Comparison of ENCODE assay signal across 25 cellular contexts in genomic region chr11:80990885-80991284, GRCh38.
"Had no signal": no experiment of that assay in that cellular context is flagged by ENCODE, and none has a peak within 500 bp of the region (broad histone marks: within the 10 kb centered on the region; RNA-seq: fewer than 3 reads in every experiment).

No MANE protein-coding gene starts in this region.

- H3K4me1 ChIP-seq: colonic mucosa, esophagus squamous epithelium, gastrocnemius medialis, heart right ventricle, left lung, lower lobe of right lung had no signal

- H3K4me3 ChIP-seq: colonic mucosa, esophagus squamous epithelium, gastrocnemius medialis, heart right ventricle, left lung, lower lobe of right lung had no signal

- H3K27me3 ChIP-seq: colonic mucosa, esophagus squamous epithelium, gastrocnemius medialis, heart right ventricle, left lung had no signal

- H3K36me3 ChIP-seq: colonic mucosa, esophagus squamous epithelium, gastrocnemius medialis, heart right ventricle, left lung, lower lobe of right lung had no signal

- DNase-seq: colonic mucosa; cortex of kidney; effector CD8-positive, alpha-beta T cell; effector memory CD8-positive, alpha-beta T cell; endodermal cell; erythroblast; esophagus squamous epithelium; foreskin fibroblast; foreskin melanocyte; gastrocnemius medialis; glutamatergic neuron; head of caudate nucleus; heart right ventricle; hippocampal formation; left cardiac atrium; left lung; left ventricle myocardium superior; lower lobe of right lung; midbrain; naive thymus-derived CD4-positive, alpha-beta T cell had no signal

- FAIRE-seq: endometrium, islet of Langerhans, keratinocyte had no signal

- H3K9me3 ChIP-seq: colonic mucosa, esophagus squamous epithelium, gastrocnemius medialis, lower lobe of right lung had no signal

- H3K27ac ChIP-seq: colonic mucosa, epithelial cell of prostate, esophagus squamous epithelium, gastrocnemius medialis, heart right ventricle, left lung, lower lobe of right lung had no signal

- ATAC-seq: effector memory CD8-positive, alpha-beta T cell; esophagus mucosa; gastrocnemius medialis; heart right ventricle; left cardiac atrium; left lung; left ventricle myocardium superior; lower lobe of right lung; naive thymus-derived CD4-positive, alpha-beta T cell had no signal
